In genomic region chr17:29587591-29587990, GRCh38 we compare ENCODE assay signal across 9 cellular contexts. TPM values are rescaled to one million over a fixed set of nuclear protein-coding genes. Genes with fewer than 3 reads are reported as not detected.
A peak's percentile ranks its signal among the peaks of the same experiment; 100 is the strongest.
DNase-seq lines count a peak whose midpoint lies in the region; ATAC-seq and TF ChIP-seq lines count a peak whose summit lies in the region.
"Had no signal": no experiment of that assay in that cellular context is flagged by ENCODE, and none has a peak within 500 bp of the region (broad histone marks: within the 10 kb centered on the region; RNA-seq: fewer than 3 reads in every experiment).

No MANE protein-coding gene starts in this region.

- ATAC-seq in effector memory CD8-positive, alpha-beta T cell (replicated peaks): no peak
- ATAC-seq in GM18520 (IDR thresholded peaks at IDR 0.05; ENCODE audit: unreplicated experiment) (no peak), HG02798 (IDR thresholded peaks at IDR 0.05; ENCODE audit: poor library complexity, unreplicated experiment) (no peak)

- intact Hi-C loops in CD4-positive, alpha-beta memory T cell (cut with micrococcal nuclease): loop anchor here (5.0 kb wide), 1 partner anchor 175 kb away; no protein-coding TSS in a partner anchor

- H3K36me3 Mint-ChIP-seq in CD4-positive, alpha-beta memory T cell: peaks cover 0 to 8% of the 10 kb centered on the region in 2 donors
- H3K36me3 Mint-ChIP-seq in effector memory CD8-positive, alpha-beta T cell (ENCODE audit: insufficient read depth): peaks cover 8% of the 10 kb centered on the region

- POLR2A ChIA-PET in CD4-positive, alpha-beta memory T cell (lab: Charles Lee; ENCODE audit: partially characterized antibody): interaction anchor here (1.0 to 10.7 kb wide), 9 partner anchors 9 to 218 kb away, joined by 3 to 115 read pairs (median 12); partner anchors contain the start of genes ABHD15 and TP53I13

- H3F3A ChIP-seq in OCI-LY1 (ENCODE audit: insufficient read depth, low read length): no peaks in the 10 kb centered on the region

- H2AFZ ChIP-seq in OCI-LY1 (ENCODE audit: low read length) (no peak overlapping the region), osteoblast (ENCODE audit: low read length) (no peak overlapping the region)

- no peak for TF ChIP-seq CTCF in OCI-LY1 (IDR thresholded peaks at IDR 0.05; ENCODE audit: low read length)
- no peak for TF ChIP-seq CTCF in osteoblast (IDR thresholded peaks at IDR 0.05; ENCODE audit: extremely low read depth, low read depth, low read length)

- H3K79me2 ChIP-seq in OCI-LY1 (ENCODE audit: insufficient read depth, low read length): peaks cover 9% of the 10 kb centered on the region; the same call in 1 of the 2 replicates
- H3K79me2 ChIP-seq in osteoblast (ENCODE audit: insufficient read depth, low read length): peaks cover 64% of the 10 kb centered on the region

- peak overlapping the region; percentile 30 to 94 (median 66) for H3K27ac Mint-ChIP-seq in CD4-positive, alpha-beta memory T cell
- peak overlapping the region; percentile 86 to 89 for H3K27ac Mint-ChIP-seq in effector memory CD8-positive, alpha-beta T cell

- no peaks in the 10 kb centered on the region for H3K27me3 Mint-ChIP-seq in CD4-positive, alpha-beta memory T cell
- H3K27me3 Mint-ChIP-seq in effector memory CD8-positive, alpha-beta T cell: no peaks in the 10 kb centered on the region

- H3K9me3 Mint-ChIP-seq in CD4-positive, alpha-beta memory T cell: no peaks in the 10 kb centered on the region
- H3K9me3 Mint-ChIP-seq in effector memory CD8-positive, alpha-beta T cell: no peaks in the 10 kb centered on the region

- peak overlapping the region; percentile 88 for H3K9ac ChIP-seq in OCI-LY1 (ENCODE audit: low read length)

- H3K4me2 ChIP-seq in OCI-LY1 (ENCODE audit: low read length) (peak overlapping the region; percentile 94), osteoblast (ENCODE audit: insufficient read depth, low read length) (peak overlapping the region; percentile 95)

- peak overlapping the region; percentile 93 to 97 (median 95) for H3K4me3 Mint-ChIP-seq in CD4-positive, alpha-beta memory T cell
- H3K4me3 Mint-ChIP-seq in effector memory CD8-positive, alpha-beta T cell: peak overlapping the region; percentile 88 to 93

- H3K27ac ChIP-seq in CD4-positive, alpha-beta memory T cell (ENCODE audit: low read depth, low read length): peak overlapping the region; percentile 50
- H3K27ac ChIP-seq in OCI-LY1 (ENCODE audit: low read depth, low read length, poor library complexity, severe bottlenecking) (peak overlapping the region; percentile 25), osteoblast (ENCODE audit: low read depth, low read length) (no peak overlapping the region)

- H3K4me1 ChIP-seq in CD4-positive, alpha-beta memory T cell (ENCODE audit: insufficient read depth, low read length): peaks cover 79% of the 10 kb centered on the region
- H3K4me1 ChIP-seq in OCI-LY1 (ENCODE audit: insufficient read depth, low read length, severe bottlenecking): peaks cover 77% of the 10 kb centered on the region
- H3K4me1 ChIP-seq in osteoblast (ENCODE audit: insufficient read depth, low read length): peaks cover 43% of the 10 kb centered on the region

- no peaks in the 10 kb centered on the region for H4K20me1 ChIP-seq in OCI-LY1 (ENCODE audit: insufficient read depth, low read length)
- H4K20me1 ChIP-seq in osteoblast (ENCODE audit: insufficient read depth, low read length): peaks cover 66% of the 10 kb centered on the region

- H3K9me2 ChIP-seq in OCI-LY1 (ENCODE audit: low read depth, low read length): no peaks in the 10 kb centered on the region

- H3K4me3 ChIP-seq in CD4-positive, alpha-beta memory T cell (ENCODE audit: low read length in 2 of 2): peak overlapping the region; percentile 61 to 76
- peak overlapping the region; percentile 94 for H3K4me3 ChIP-seq in OCI-LY1 (ENCODE audit: low read depth, low read length, poor library complexity, severe bottlenecking)
- H3K4me3 ChIP-seq in osteoblast (ENCODE audit: insufficient read depth, low read length): peak overlapping the region; percentile 91

- no peaks in the 10 kb centered on the region for H3K27me3 ChIP-seq in CD4-positive, alpha-beta memory T cell (ENCODE audit: insufficient read depth, low read length)
- H3K27me3 ChIP-seq in OCI-LY1 (ENCODE audit: insufficient read depth, low read length) (no peaks in the 10 kb centered on the region), osteoblast (ENCODE audit: insufficient read depth, low read length) (no peaks in the 10 kb centered on the region)

- H3K4me1 Mint-ChIP-seq in CD4-positive, alpha-beta memory T cell: peaks cover 35 to 82% (median 58%) of the 10 kb centered on the region in 4 donors
- peaks cover 45 to 59% of the 10 kb centered on the region in 2 donors for H3K4me1 Mint-ChIP-seq in effector memory CD8-positive, alpha-beta T cell (ENCODE audit: low read depth in 2 of 2)

- CTCF ChIA-PET in CD4-positive, alpha-beta memory T cell (lab: Charles Lee; ENCODE audit: partially characterized antibody): interaction anchor here (0.8 to 28.5 kb wide), 4 partner anchors 15 to 192 kb away, joined by 3 to 523 read pairs (median 7); partner anchors contain the start of genes CORO6 and TP53I13

- H3K36me3 ChIP-seq in CD4-positive, alpha-beta memory T cell (ENCODE audit: insufficient read depth, low read length): no peaks in the 10 kb centered on the region
- H3K36me3 ChIP-seq in OCI-LY1 (ENCODE audit: insufficient read depth, low read length) (peaks cover 11% of the 10 kb centered on the region), osteoblast (ENCODE audit: insufficient read depth, low read length) (peaks cover 1% of the 10 kb centered on the region)

- no peak for DNase-seq in CD4-positive, alpha-beta memory T cell
- DNase-seq in effector memory CD8-positive, alpha-beta T cell: no peak
- no peak for DNase-seq in osteoblast (ENCODE audit: insufficient read length, low spot score, missing footprints)
- DNase-seq in DMS153 treated with DMSO at 0.1 percent for 48 hours (lab: John Stamatoyannopoulos, UW; ENCODE audit: unreplicated experiment): no peak
- DNase-seq in mucosa of gallbladder (ENCODE audit: low spot score): no peak
- DNase-seq: SIG-M5 had no signal

- H3K9me3 ChIP-seq in CD4-positive, alpha-beta memory T cell (ENCODE audit: control insufficient read depth in 1 of 2, low read length in 2 of 2): no peaks in the 10 kb centered on the region
- H3K9me3 ChIP-seq in OCI-LY1 (ENCODE audit: low read length) (no peaks in the 10 kb centered on the region), osteoblast (ENCODE audit: low read depth, low read length) (no peaks in the 10 kb centered on the region)

RNA-seq across cellular contexts. Expression of gene GIT1, which starts 1.9 kb away (rescaled TPM):
- total RNA-seq in CD4-positive, alpha-beta memory T cell: 10 to 100 TPM; 78.9 to 82.8 TPM
- 10 to 100 TPM in 1 of 2 donors, 1 to 10 TPM in 1; 4.2 to 24.9 TPM for polyA plus RNA-seq in CD4-positive, alpha-beta memory T cell
- total RNA-seq in osteoblast: 31.8 and 34.4 TPM in 2 replicates
- 56.1 TPM for total RNA-seq in mucosa of gallbladder

RNA-seq across cellular contexts. Expression of gene ANKRD13B, which starts 5.3 kb away (rescaled TPM):
- total RNA-seq in CD4-positive, alpha-beta memory T cell: 1 to 10 TPM; 1.3 to 2.3 TPM
- not detected for polyA plus RNA-seq in CD4-positive, alpha-beta memory T cell
- total RNA-seq in osteoblast (13.0 and 18.5 TPM in 2 replicates), mucosa of gallbladder (13.4 TPM)

RNA-seq across cellular contexts. Expression of gene TP53I13, which starts 19.1 kb away (rescaled TPM):
- 100 to 1,000 TPM; 149 to 158 TPM for total RNA-seq in CD4-positive, alpha-beta memory T cell
- polyA plus RNA-seq in CD4-positive, alpha-beta memory T cell: 10 to 100 TPM; 31.5 to 47.5 TPM
- total RNA-seq in osteoblast (57.2 and 57.5 TPM in 2 replicates), mucosa of gallbladder (109 TPM)

RNA-seq across cellular contexts. Expression of gene ABHD15, which starts 20.8 kb away (rescaled TPM):
- 10 to 100 TPM; 18.1 to 18.8 TPM for total RNA-seq in CD4-positive, alpha-beta memory T cell
- polyA plus RNA-seq in CD4-positive, alpha-beta memory T cell: 10 to 100 TPM in 1 of 2 donors, 1 to 10 TPM in 1; 8.2 to 13.5 TPM
- total RNA-seq in osteoblast: 8.8 and 9.4 TPM in 2 replicates
- total RNA-seq in mucosa of gallbladder: 23.7 TPM

RNA-seq across cellular contexts. Expression of gene CORO6, which starts 35.1 kb away (rescaled TPM):
- 1 to 10 TPM; 1.6 to 2.2 TPM for total RNA-seq in CD4-positive, alpha-beta memory T cell
- polyA plus RNA-seq in CD4-positive, alpha-beta memory T cell: not detected
- total RNA-seq in osteoblast (12.7 and 20.3 TPM in 2 replicates), mucosa of gallbladder (12.9 TPM)
